ENCODE assay signal across 8 cellular contexts in genomic region chr1:43934279-43934985, GRCh38. TPM values are rescaled to one million over a fixed set of nuclear protein-coding genes. Genes with fewer than 3 reads are reported as not detected.
DNase-seq lines count a peak whose midpoint lies in the region; ATAC-seq, FAIRE-seq and TF ChIP-seq lines count a peak whose summit lies in the region.

No MANE protein-coding gene starts in this region.

- TF ChIP-seq POLR2A in HepG2 (IDR thresholded peaks at IDR 0.05; ENCODE audit: insufficient read depth in 1 of 2, low read depth in 2 of 2, low read length in 2 of 2), result no peak

- no peaks in the 10 kb centered on the region; a peak in 1 of 5 replicates for H3K36me3 ChIP-seq in HepG2 (replicated peaks in 1 of 2; ENCODE audit: control insufficient read depth in 1 of 2, insufficient read depth in 2 of 2, low read length in 2 of 2)

- TF ChIP-seq CTCF in GM13976 (IDR thresholded peaks at IDR 0.05; ENCODE audit: borderline replicate concordance, control extremely low read depth, extremely low read depth, insufficient read depth, missing control alignments), result peak; percentile 80
- peak; percentile 81 for TF ChIP-seq CTCF in coronary artery (IDR thresholded peaks at IDR 0.05)
- TF ChIP-seq CTCF in HepG2 (CRISPR knock-in tag; IDR thresholded peaks at IDR 0.05), result peak; percentile 91

- peaks cover 39% of the 10 kb centered on the region for H3K4me1 ChIP-seq in HepG2 (ENCODE audit: insufficient read depth, low read length)

- peak; percentile 75 for TF ChIP-seq RAD21 in HepG2 (CRISPR knock-in tag; IDR thresholded peaks at IDR 0.05)

- FAIRE-seq in HepG2 (lab: Jason Lieb, UNC), result peak; percentile 83

- intact Hi-C loops in HepG2 (cut with micrococcal nuclease; ENCODE audit: unreplicated experiment), result loop anchor here (1.0 to 10.0 kb wide), 3 partner anchors 100 to 405 kb away; partner anchors contain the start of gene SLC6A9

- POLR2A ChIA-PET in HepG2 (lab: Yijun Ruan, JAX), result interaction anchor here (0.5 to 4.3 kb wide), 8 partner anchors 9 to 900 kb away, joined by 3 to 38 read pairs (median 6); partner anchors contain the start of genes ATP6V0B, IPO13, SLC6A9 and ST3GAL3

- H3K79me2 ChIP-seq in HepG2 (ENCODE audit: insufficient read depth, low read length), result no peaks in the 10 kb centered on the region

- no TSS peak for BruUV-seq in HepG2 (replicated peaks; lab: Mats Ljungman, UMichigan)

- CTCF ChIA-PET in HepG2 (lab: Yijun Ruan, JAX; ENCODE audit: low intra/inter-chr PET ratio, low total read pairs), result interaction anchor here (4.6 kb wide), 1 partner anchor 171 kb away, joined by 44 read pairs; no protein-coding TSS in a partner anchor

- no peaks in the 10 kb centered on the region for H3K9me3 ChIP-seq in HepG2 (ENCODE audit: low read length)

- TF ChIP-seq EP300 in HepG2 (IDR thresholded peaks at IDR 0.05; ENCODE audit: low read depth in 2 of 2, low read length in 2 of 2) (no peak), HepG2 (CRISPR knock-in tag; IDR thresholded peaks at IDR 0.05; ENCODE audit: borderline replicate concordance) (no peak)

- 0 out of 2 replicates have a peak, but pooled peaks cover 2% of the 10 kb centered on the region for H4K20me1 ChIP-seq in HepG2 (ENCODE audit: insufficient read depth, low read length)

- H2AFZ ChIP-seq in HepG2 (ENCODE audit: low read length), result no peak overlapping the region

- H3K27ac ChIP-seq in coronary artery (peak overlapping the region in 1 of 2 donors; percentile 25), HepG2 (ENCODE audit: extremely low read length, insufficient read depth, low read length) (no peak overlapping the region)

- peak overlapping the region; percentile 99 for H3K4me2 ChIP-seq in HepG2 (ENCODE audit: low read depth, low read length)

- peak overlapping the region; percentile 63 for H3K4me3 ChIP-seq in coronary artery
- peak overlapping the region in 1 of 3 experiments; percentile 84; a peak in 1 of 6 replicates for H3K4me3 ChIP-seq in HepG2 (replicated peaks in 1 of 3; ENCODE audit: insufficient read depth in 1 of 3, low read depth in 2 of 3, low read length in 3 of 3)

- peak; percentile 68 for ATAC-seq in HepG2
- no peak for ATAC-seq in HG02870 (IDR thresholded peaks at IDR 0.05; ENCODE audit: unreplicated experiment)

- WGBS in HepG2 (ENCODE audit: low lambda C conversion rate), result 23% methylated on average over 5 of the region's 7 CpGs

- H3K27me3 ChIP-seq in HepG2 (ENCODE audit: control insufficient read depth in 1 of 2, insufficient read depth in 2 of 2, low read length in 2 of 2), result no peaks in the 10 kb centered on the region

- no peak overlapping the region for H3K9ac ChIP-seq in HepG2 (ENCODE audit: insufficient read depth, low read depth, low read length)

- DNase-seq in 8988T (peak; percentile 88), GM13976 (ENCODE audit: low spot score) (peak; percentile 90), NCI-H2171 treated with DMSO at 0.1 percent for 48 hours (lab: John Stamatoyannopoulos, UW) (peak; percentile 74), coronary artery (ENCODE audit: low spot score) (no peak), HepG2 (ENCODE audit: low spot score) (peak; percentile 65)
- peak; percentile 11 to 35 (median 30) for DNase-seq in activated CD4-positive, CD25-positive, alpha-beta regulatory T cell (lab: John Stamatoyannopoulos, UW)
- peak; percentile 15 for DNase-seq in stimulated activated CD8-positive, alpha-beta memory T cell treated with anti-CD3 and anti-CD28 coated beads, Interleukin-7, amount 100 ng/mL, for 24 hours (ENCODE audit: low read depth)

- in situ Hi-C loops in GM13976 (cut with MboI; ENCODE audit: low sequenced_read_pairs, unreplicated experiment), result loop anchor here (10.0 to 25.0 kb wide), 3 partner anchors 170 to 697 kb away; partner anchors contain the start of gene PTPRF
- in situ Hi-C loops in HepG2 (cut with HindIII; ENCODE audit: extremely low pct_ligation_motif_present, low pct_unique_long_range_greater_than_20kb), result loop anchor here (5.0 kb wide), 2 partner anchors 177 to 407 kb away; no protein-coding TSS in a partner anchor

RNA-seq across cellular contexts. Expression of gene ARTN, which starts 0.8 kb away (rescaled TPM):
- total RNA-seq in HepG2 (2016; rRNA removed; fragmentation: Illumina TruSeq; extraction: Trizol), result 0.62 TPM in 1 of 2 replicates, not detected in the other
- 0.40 and 0.62 TPM in 2 replicates for total RNA-seq in HepG2 (2016; cell fraction: cytosol; rRNA removed; fragmentation: Illumina TruSeq; extraction: Trizol; ENCODE audit: low read depth)
- total RNA-seq in HepG2 (2016; cell fraction: insoluble cytoplasmic fraction; rRNA removed; fragmentation: Illumina TruSeq; extraction: Trizol), result 0.24 and 0.61 TPM in 2 replicates
- 0.28 and 0.55 TPM in 2 replicates for total RNA-seq in HepG2 (2016; cell fraction: membrane; rRNA removed; fragmentation: Illumina TruSeq; extraction: Trizol)
- total RNA-seq in HepG2 (2016; cell fraction: nucleus; rRNA removed; fragmentation: Illumina TruSeq; extraction: Trizol), result 0.62 and 0.81 TPM in 2 replicates
- polyA plus RNA-seq in HepG2 (2011; rRNA removed), result 0.11 and 0.21 TPM in 2 replicates
- polyA plus RNA-seq in HepG2 (2011; cell fraction: cytosol; rRNA removed), result 0.05 and 0.07 TPM in 2 replicates
- 1.3 and 1.4 TPM in 2 replicates for polyA plus RNA-seq in HepG2 (2011; cell fraction: nucleus; rRNA removed)
- polyA plus RNA-seq in HepG2 (2012), result 0.12 and 0.28 TPM in 2 replicates
- 0.10 TPM in 2 replicates for polyA plus RNA-seq in HepG2 (2016; cell fraction: cytosol; fragmentation: Illumina TruSeq; extraction: Trizol; ENCODE audit: low read depth)
- 0.43 TPM in 1 of 2 replicates, not detected in the other for polyA plus RNA-seq in HepG2 (2016; cell fraction: insoluble cytoplasmic fraction; fragmentation: Illumina TruSeq; extraction: Trizol; ENCODE audit: low read depth)
- polyA plus RNA-seq in HepG2 (2016; cell fraction: membrane; fragmentation: Illumina TruSeq; extraction: Trizol; ENCODE audit: low read depth), result 0.29 and 0.33 TPM in 2 replicates
- 0.81 and 2.0 TPM in 2 replicates for polyA plus RNA-seq in HepG2 (2016; cell fraction: nucleus; fragmentation: Illumina TruSeq; extraction: Trizol; ENCODE audit: insufficient read depth, low read depth)
- 0.44 and 1.7 TPM in 2 replicates for polyA minus RNA-seq in HepG2 (2011; rRNA and poly(A)+ RNA removed; ENCODE audit: low replicate concordance)
- polyA minus RNA-seq in HepG2 (2011; cell fraction: cytosol; rRNA and poly(A)+ RNA removed), result not detected in 2 replicates
- polyA minus RNA-seq in HepG2 (2011; cell fraction: nucleus; rRNA and poly(A)+ RNA removed), result 0.62 and 0.77 TPM in 2 replicates

RNA-seq across cellular contexts. Expression of gene IPO13, which starts 12.3 kb away (rescaled TPM):
- 14.3 and 15.6 TPM in 2 replicates for total RNA-seq in HepG2 (2016; rRNA removed; fragmentation: Illumina TruSeq; extraction: Trizol)
- 2.4 and 3.1 TPM in 2 replicates for total RNA-seq in HepG2 (2016; cell fraction: cytosol; rRNA removed; fragmentation: Illumina TruSeq; extraction: Trizol; ENCODE audit: low read depth)
- 13.4 and 14.4 TPM in 2 replicates for total RNA-seq in HepG2 (2016; cell fraction: insoluble cytoplasmic fraction; rRNA removed; fragmentation: Illumina TruSeq; extraction: Trizol)
- 5.8 and 6.8 TPM in 2 replicates for total RNA-seq in HepG2 (2016; cell fraction: membrane; rRNA removed; fragmentation: Illumina TruSeq; extraction: Trizol)
- total RNA-seq in HepG2 (2016; cell fraction: nucleus; rRNA removed; fragmentation: Illumina TruSeq; extraction: Trizol), result 15.1 and 20.1 TPM in 2 replicates
- 12.9 and 15.0 TPM in 2 replicates for polyA plus RNA-seq in HepG2 (2011; rRNA removed)
- 11.2 and 12.8 TPM in 2 replicates for polyA plus RNA-seq in HepG2 (2011; cell fraction: cytosol; rRNA removed)
- polyA plus RNA-seq in HepG2 (2011; cell fraction: nucleus; rRNA removed), result 43.8 and 47.3 TPM in 2 replicates
- 9.7 and 11.8 TPM in 2 replicates for polyA plus RNA-seq in HepG2 (2012)
- 2.2 and 2.4 TPM in 2 replicates for polyA plus RNA-seq in HepG2 (2016; cell fraction: cytosol; fragmentation: Illumina TruSeq; extraction: Trizol; ENCODE audit: low read depth)
- 14.5 and 14.6 TPM in 2 replicates for polyA plus RNA-seq in HepG2 (2016; cell fraction: insoluble cytoplasmic fraction; fragmentation: Illumina TruSeq; extraction: Trizol; ENCODE audit: low read depth)
- polyA plus RNA-seq in HepG2 (2016; cell fraction: membrane; fragmentation: Illumina TruSeq; extraction: Trizol; ENCODE audit: low read depth), result 3.4 and 5.4 TPM in 2 replicates
- 47.0 and 47.3 TPM in 2 replicates for polyA plus RNA-seq in HepG2 (2016; cell fraction: nucleus; fragmentation: Illumina TruSeq; extraction: Trizol; ENCODE audit: insufficient read depth, low read depth)
- 37.2 and 43.4 TPM in 2 replicates for polyA minus RNA-seq in HepG2 (2011; rRNA and poly(A)+ RNA removed; ENCODE audit: low replicate concordance)
- 8.7 and 12.3 TPM in 2 replicates for polyA minus RNA-seq in HepG2 (2011; cell fraction: cytosol; rRNA and poly(A)+ RNA removed)
- polyA minus RNA-seq in HepG2 (2011; cell fraction: nucleus; rRNA and poly(A)+ RNA removed), result 9.8 and 11.1 TPM in 2 replicates

RNA-seq across cellular contexts. Expression of gene DPH2, which starts 35.4 kb away (rescaled TPM):
- 38.3 and 40.5 TPM in 2 replicates for total RNA-seq in HepG2 (2016; rRNA removed; fragmentation: Illumina TruSeq; extraction: Trizol)
- 15.2 TPM in 2 replicates for total RNA-seq in HepG2 (2016; cell fraction: cytosol; rRNA removed; fragmentation: Illumina TruSeq; extraction: Trizol; ENCODE audit: low read depth)
- 33.0 and 37.1 TPM in 2 replicates for total RNA-seq in HepG2 (2016; cell fraction: insoluble cytoplasmic fraction; rRNA removed; fragmentation: Illumina TruSeq; extraction: Trizol)
- 43.0 and 46.2 TPM in 2 replicates for total RNA-seq in HepG2 (2016; cell fraction: membrane; rRNA removed; fragmentation: Illumina TruSeq; extraction: Trizol)
- 21.9 and 28.3 TPM in 2 replicates for total RNA-seq in HepG2 (2016; cell fraction: nucleus; rRNA removed; fragmentation: Illumina TruSeq; extraction: Trizol)
- 32.2 and 39.3 TPM in 2 replicates for polyA plus RNA-seq in HepG2 (2011; rRNA removed)
- 29.8 and 30.1 TPM in 2 replicates for polyA plus RNA-seq in HepG2 (2011; cell fraction: cytosol; rRNA removed)
- 143 and 148 TPM in 2 replicates for polyA plus RNA-seq in HepG2 (2011; cell fraction: nucleus; rRNA removed)
- 16.3 and 20.7 TPM in 2 replicates for polyA plus RNA-seq in HepG2 (2012)
- 16.6 and 18.7 TPM in 2 replicates for polyA plus RNA-seq in HepG2 (2016; cell fraction: cytosol; fragmentation: Illumina TruSeq; extraction: Trizol; ENCODE audit: low read depth)
- 33.1 and 38.5 TPM in 2 replicates for polyA plus RNA-seq in HepG2 (2016; cell fraction: insoluble cytoplasmic fraction; fragmentation: Illumina TruSeq; extraction: Trizol; ENCODE audit: low read depth)
- polyA plus RNA-seq in HepG2 (2016; cell fraction: membrane; fragmentation: Illumina TruSeq; extraction: Trizol; ENCODE audit: low read depth), result 41.7 and 43.1 TPM in 2 replicates
- 50.3 and 52.5 TPM in 2 replicates for polyA plus RNA-seq in HepG2 (2016; cell fraction: nucleus; fragmentation: Illumina TruSeq; extraction: Trizol; ENCODE audit: insufficient read depth, low read depth)
- 71.2 and 144 TPM in 2 replicates for polyA minus RNA-seq in HepG2 (2011; rRNA and poly(A)+ RNA removed; ENCODE audit: low replicate concordance)
- polyA minus RNA-seq in HepG2 (2011; cell fraction: cytosol; rRNA and poly(A)+ RNA removed), result 10.3 and 13.5 TPM in 2 replicates
- 36.7 and 43.0 TPM in 2 replicates for polyA minus RNA-seq in HepG2 (2011; cell fraction: nucleus; rRNA and poly(A)+ RNA removed)

RNA-seq across cellular contexts. Expression of gene ATP6V0B, which starts 40.3 kb away (rescaled TPM):
- 76.4 and 161 TPM in 2 replicates for total RNA-seq in HepG2 (2016; rRNA removed; fragmentation: Illumina TruSeq; extraction: Trizol)
- 117 and 155 TPM in 2 replicates for total RNA-seq in HepG2 (2016; cell fraction: cytosol; rRNA removed; fragmentation: Illumina TruSeq; extraction: Trizol; ENCODE audit: low read depth)
- total RNA-seq in HepG2 (2016; cell fraction: insoluble cytoplasmic fraction; rRNA removed; fragmentation: Illumina TruSeq; extraction: Trizol), result 83.5 and 169 TPM in 2 replicates
- 125 and 145 TPM in 2 replicates for total RNA-seq in HepG2 (2016; cell fraction: membrane; rRNA removed; fragmentation: Illumina TruSeq; extraction: Trizol)
- total RNA-seq in HepG2 (2016; cell fraction: nucleus; rRNA removed; fragmentation: Illumina TruSeq; extraction: Trizol), result 134 and 145 TPM in 2 replicates
- polyA plus RNA-seq in HepG2 (2011; rRNA removed), result 157 and 169 TPM in 2 replicates
- polyA plus RNA-seq in HepG2 (2011; cell fraction: cytosol; rRNA removed), result 171 and 212 TPM in 2 replicates
- 191 and 208 TPM in 2 replicates for polyA plus RNA-seq in HepG2 (2011; cell fraction: nucleus; rRNA removed)
- polyA plus RNA-seq in HepG2 (2012), result 45.1 and 96.9 TPM in 2 replicates
- 104 and 146 TPM in 2 replicates for polyA plus RNA-seq in HepG2 (2016; cell fraction: cytosol; fragmentation: Illumina TruSeq; extraction: Trizol; ENCODE audit: low read depth)
- 64.0 and 66.5 TPM in 2 replicates for polyA plus RNA-seq in HepG2 (2016; cell fraction: insoluble cytoplasmic fraction; fragmentation: Illumina TruSeq; extraction: Trizol; ENCODE audit: low read depth)
- polyA plus RNA-seq in HepG2 (2016; cell fraction: membrane; fragmentation: Illumina TruSeq; extraction: Trizol; ENCODE audit: low read depth), result 95.1 and 113 TPM in 2 replicates
- 218 and 233 TPM in 2 replicates for polyA plus RNA-seq in HepG2 (2016; cell fraction: nucleus; fragmentation: Illumina TruSeq; extraction: Trizol; ENCODE audit: insufficient read depth, low read depth)
- 161 and 288 TPM in 2 replicates for polyA minus RNA-seq in HepG2 (2011; rRNA and poly(A)+ RNA removed; ENCODE audit: low replicate concordance)
- polyA minus RNA-seq in HepG2 (2011; cell fraction: cytosol; rRNA and poly(A)+ RNA removed), result 33.1 and 37.3 TPM in 2 replicates
- 51.0 and 60.8 TPM in 2 replicates for polyA minus RNA-seq in HepG2 (2011; cell fraction: nucleus; rRNA and poly(A)+ RNA removed)

RNA-seq across cellular contexts. Expression of gene B4GALT2, which starts 44.6 kb away (rescaled TPM):
- 56.5 and 78.0 TPM in 2 replicates for total RNA-seq in HepG2 (2016; rRNA removed; fragmentation: Illumina TruSeq; extraction: Trizol)
- 81.0 and 86.5 TPM in 2 replicates for total RNA-seq in HepG2 (2016; cell fraction: cytosol; rRNA removed; fragmentation: Illumina TruSeq; extraction: Trizol; ENCODE audit: low read depth)
- total RNA-seq in HepG2 (2016; cell fraction: insoluble cytoplasmic fraction; rRNA removed; fragmentation: Illumina TruSeq; extraction: Trizol), result 57.1 and 86.7 TPM in 2 replicates
- 144 and 151 TPM in 2 replicates for total RNA-seq in HepG2 (2016; cell fraction: membrane; rRNA removed; fragmentation: Illumina TruSeq; extraction: Trizol)
- 42.0 and 49.7 TPM in 2 replicates for total RNA-seq in HepG2 (2016; cell fraction: nucleus; rRNA removed; fragmentation: Illumina TruSeq; extraction: Trizol)
- polyA plus RNA-seq in HepG2 (2011; rRNA removed), result 41.9 and 57.0 TPM in 2 replicates
- 39.2 and 66.4 TPM in 2 replicates for polyA plus RNA-seq in HepG2 (2011; cell fraction: cytosol; rRNA removed)
- polyA plus RNA-seq in HepG2 (2011; cell fraction: nucleus; rRNA removed), result 53.0 and 54.3 TPM in 2 replicates
- polyA plus RNA-seq in HepG2 (2012), result 40.1 and 41.5 TPM in 2 replicates
- 96.5 and 101 TPM in 2 replicates for polyA plus RNA-seq in HepG2 (2016; cell fraction: cytosol; fragmentation: Illumina TruSeq; extraction: Trizol; ENCODE audit: low read depth)
- 67.6 and 73.0 TPM in 2 replicates for polyA plus RNA-seq in HepG2 (2016; cell fraction: insoluble cytoplasmic fraction; fragmentation: Illumina TruSeq; extraction: Trizol; ENCODE audit: low read depth)
- 132 and 145 TPM in 2 replicates for polyA plus RNA-seq in HepG2 (2016; cell fraction: membrane; fragmentation: Illumina TruSeq; extraction: Trizol; ENCODE audit: low read depth)
- polyA plus RNA-seq in HepG2 (2016; cell fraction: nucleus; fragmentation: Illumina TruSeq; extraction: Trizol; ENCODE audit: insufficient read depth, low read depth), result 86.0 and 90.4 TPM in 2 replicates
- 52.0 and 94.8 TPM in 2 replicates for polyA minus RNA-seq in HepG2 (2011; rRNA and poly(A)+ RNA removed; ENCODE audit: low replicate concordance)
- polyA minus RNA-seq in HepG2 (2011; cell fraction: cytosol; rRNA and poly(A)+ RNA removed), result 24.3 and 27.3 TPM in 2 replicates
- polyA minus RNA-seq in HepG2 (2011; cell fraction: nucleus; rRNA and poly(A)+ RNA removed), result 13.7 and 15.8 TPM in 2 replicates
